In the genomic region with DNA sequence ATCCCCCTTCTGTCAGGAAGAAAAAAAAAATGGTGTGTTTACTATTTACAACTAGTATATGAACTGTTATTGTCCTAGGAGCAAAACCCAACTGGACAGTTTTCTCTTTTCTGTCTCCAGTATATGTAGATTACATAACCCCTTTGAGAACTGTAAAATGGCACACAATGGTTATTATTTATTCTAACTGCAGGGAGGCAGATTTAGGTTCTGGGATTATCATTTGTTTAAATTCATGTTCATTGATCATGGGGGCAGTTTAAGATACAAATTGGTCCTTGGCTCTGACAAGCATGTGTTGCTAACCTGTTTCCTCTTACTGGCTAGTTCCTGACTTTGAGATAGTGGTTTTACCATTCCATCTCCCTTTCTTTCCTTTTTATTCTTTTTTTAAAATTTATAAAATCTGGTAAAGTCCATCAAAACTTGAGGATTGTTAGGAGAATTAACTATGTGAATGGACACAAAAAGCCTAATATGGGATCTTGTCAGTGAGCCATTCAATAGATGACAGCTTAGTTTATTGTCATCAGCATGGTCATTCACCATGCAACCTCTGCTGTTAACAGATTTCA, we compare ENCODE assay signal across 18 cellular contexts.
DNase-seq lines count a peak whose midpoint lies in the region; ATAC-seq, FAIRE-seq and TF ChIP-seq lines count a peak whose summit lies in the region.
"Had no signal": no experiment of that assay in that cellular context is flagged by ENCODE, and none has a peak within 500 bp of the region (broad histone marks: within the 10 kb centered on the region; RNA-seq: fewer than 3 reads in every experiment).

No MANE protein-coding gene starts in this region.

- ATAC-seq in thoracic aorta (ENCODE audit: insufficient number of reproducible peaks, low FRiP score, low read depth) (no peak), HG02678 (IDR thresholded peaks at IDR 0.05; ENCODE audit: unreplicated experiment) (no peak), GM18519 (IDR thresholded peaks at IDR 0.05; ENCODE audit: low FRiP score, unreplicated experiment) (no peak)
- ATAC-seq: stimulated activated naive B cell treated with anti-CD40 and anti-IgM and Interleukin-4, amounts not matched to agents 10 μg/mL and 1 μg/mL and 100 μg/mL, for 72 hours had no signal

- H3K4me1 ChIP-seq in Peyer's patch: no peaks in the 10 kb centered on the region
- peaks cover 16 to 42% of the 10 kb centered on the region in 2 donors for H3K4me1 ChIP-seq in thoracic aorta (ENCODE audit: control insufficient read depth in 1 of 2, low read depth in 2 of 2)
- no peaks in the 10 kb centered on the region for H3K4me1 ChIP-seq in small intestine (ENCODE audit: control insufficient read depth in 2 of 2, insufficient read depth in 1 of 2, low read depth in 1 of 2, low read length in 1 of 2)

- FAIRE-seq in small intestine (lab: Jason Lieb, UNC): no peak
- FAIRE-seq: kidney had no signal

- H3K27ac Mint-ChIP-seq in chondrocyte (ENCODE audit: unreplicated experiment): peak overlapping the region; percentile 99
- H3K27ac Mint-ChIP-seq in mesothelial cell of epicardium: peak overlapping the region; percentile 95
- H3K27ac Mint-ChIP-seq: activated CD4-positive, alpha-beta memory T cell treated with anti-CD3 and anti-CD28 coated beads for 36 hours; CD4-positive, CD25-positive, alpha-beta regulatory T cell; stimulated activated naive B cell treated with anti-CD40 and anti-IgM and Interleukin-4, amounts not matched to agents 10 μg/mL and 1 μg/mL and 100 μg/mL, for 72 hours; T-helper 1 cell treated with Interleukin-12 subunit alpha and Interleukin-12 subunit beta and Interleukin-4 antibody, amounts not matched to agents 30 μg/mL and 1 μg/mL, for 36 hours had no signal

- DNase-seq in Peyer's patch (no peak), chondrocyte (ENCODE audit: low spot score) (no peak), mesothelial cell of epicardium (ENCODE audit: low spot score in 2 of 2, unreplicated experiment in 2 of 2) (no peak), thoracic aorta (ENCODE audit: low spot score) (no peak), small intestine (no peak), NCI-H1930 (lab: John Stamatoyannopoulos, UW) (no peak)
- DNase-seq: activated CD4-positive, alpha-beta memory T cell treated with anti-CD3 and anti-CD28 coated beads for 36 hours; activated gamma-delta T cell treated with Interleukin-2 at 50 U/mL for 16 hours; GDM1; NCI-H2081 treated with DMSO at 0.1 percent for 48 hours; NK-92 treated with Interleukin-12 subunit alpha and Interleukin-12 subunit beta, amount 100 ng/mL, for 24 hours; stimulated activated naive B cell treated with anti-CD40 and anti-IgM and Interleukin-4, amounts not matched to agents 10 μg/mL and 1 μg/mL and 100 μg/mL, for 72 hours had no signal

- H3K9me3 ChIP-seq in Peyer's patch: no peaks in the 10 kb centered on the region
- no peaks in the 10 kb centered on the region for H3K9me3 ChIP-seq in thoracic aorta
- no peaks in the 10 kb centered on the region for H3K9me3 ChIP-seq in small intestine (ENCODE audit: control insufficient read depth, low read depth)
- H3K9me3 ChIP-seq: neutrophil had no signal

- no peak for TF ChIP-seq POLR2A in Peyer's patch (IDR thresholded peaks at IDR 0.05)

- H3K27me3 ChIP-seq in Peyer's patch: no peaks in the 10 kb centered on the region
- no peaks in the 10 kb centered on the region for H3K27me3 ChIP-seq in thoracic aorta (replicated peaks; ENCODE audit: insufficient read depth)
- no peaks in the 10 kb centered on the region for H3K27me3 ChIP-seq in small intestine (ENCODE audit: control insufficient read depth in 2 of 2, insufficient read depth in 2 of 2, low read length in 2 of 2)
- H3K27me3 ChIP-seq: neutrophil had no signal

- H3K27me3 Mint-ChIP-seq in chondrocyte (ENCODE audit: low read depth) (no peaks in the 10 kb centered on the region), mesothelial cell of epicardium (ENCODE audit: low read depth) (no peaks in the 10 kb centered on the region)
- H3K27me3 Mint-ChIP-seq: activated CD4-positive, alpha-beta memory T cell treated with anti-CD3 and anti-CD28 coated beads for 36 hours; CD4-positive, CD25-positive, alpha-beta regulatory T cell; stimulated activated naive B cell treated with anti-CD40 and anti-IgM and Interleukin-4, amounts not matched to agents 10 μg/mL and 1 μg/mL and 100 μg/mL, for 72 hours had no signal

- H3K4me3 Mint-ChIP-seq in chondrocyte (ENCODE audit: unreplicated experiment) (no peak overlapping the region), mesothelial cell of epicardium (no peak overlapping the region)
- H3K4me3 Mint-ChIP-seq: activated CD4-positive, alpha-beta memory T cell treated with anti-CD3 and anti-CD28 coated beads for 36 hours; CD4-positive, CD25-positive, alpha-beta regulatory T cell; stimulated activated naive B cell treated with anti-CD40 and anti-IgM and Interleukin-4, amounts not matched to agents 10 μg/mL and 1 μg/mL and 100 μg/mL, for 72 hours; T-helper 1 cell treated with Interleukin-12 subunit alpha and Interleukin-12 subunit beta and Interleukin-4 antibody, amounts not matched to agents 30 μg/mL and 1 μg/mL, for 36 hours had no signal

- no peak overlapping the region for H3K4me3 ChIP-seq in Peyer's patch
- H3K4me3 ChIP-seq in thoracic aorta: peak overlapping the region; percentile 39
- H3K4me3 ChIP-seq in small intestine (ENCODE audit: low read depth in 1 of 2, low read length in 2 of 2): no peak overlapping the region

- H3K27ac ChIP-seq in Peyer's patch (peak overlapping the region; percentile 2 to 68 (median 34)), thoracic aorta (peak overlapping the region; percentile 79 to 88), small intestine (ENCODE audit: low read depth in 1 of 2, low read length in 1 of 2) (peak overlapping the region in 1 of 2 donors; percentile 65)
- H3K27ac ChIP-seq: neutrophil had no signal

- TF ChIP-seq CTCF in Peyer's patch (IDR thresholded peaks at IDR 0.05): no peak
- TF ChIP-seq CTCF in chondrocyte (IDR thresholded peaks at IDR 0.05): no peak
- no peak for TF ChIP-seq CTCF in mesothelial cell of epicardium (IDR thresholded peaks at IDR 0.05; ENCODE audit: unreplicated experiment)
- TF ChIP-seq CTCF in thoracic aorta (IDR thresholded peaks at IDR 0.05): no peak

- H3K9me3 Mint-ChIP-seq in chondrocyte (ENCODE audit: low read depth) (peaks cover 3% of the 10 kb centered on the region), mesothelial cell of epicardium (peaks cover 8% of the 10 kb centered on the region)
- H3K9me3 Mint-ChIP-seq: activated CD4-positive, alpha-beta memory T cell treated with anti-CD3 and anti-CD28 coated beads for 36 hours; T-helper 1 cell treated with Interleukin-12 subunit alpha and Interleukin-12 subunit beta and Interleukin-4 antibody, amounts not matched to agents 30 μg/mL and 1 μg/mL, for 36 hours had no signal

- H3K36me3 Mint-ChIP-seq in chondrocyte (ENCODE audit: low read depth): no peaks in the 10 kb centered on the region
- H3K36me3 Mint-ChIP-seq in mesothelial cell of epicardium: no peaks in the 10 kb centered on the region
- H3K36me3 Mint-ChIP-seq: activated CD4-positive, alpha-beta memory T cell treated with anti-CD3 and anti-CD28 coated beads for 36 hours; CD4-positive, CD25-positive, alpha-beta regulatory T cell; stimulated activated naive B cell treated with anti-CD40 and anti-IgM and Interleukin-4, amounts not matched to agents 10 μg/mL and 1 μg/mL and 100 μg/mL, for 72 hours had no signal

- H3K36me3 ChIP-seq in Peyer's patch (no peaks in the 10 kb centered on the region), thoracic aorta (no peaks in the 10 kb centered on the region), small intestine (ENCODE audit: control insufficient read depth in 2 of 2, insufficient read depth in 2 of 2, low read length in 2 of 2) (no peaks in the 10 kb centered on the region)
- H3K36me3 ChIP-seq: neutrophil had no signal

- H3K4me1 Mint-ChIP-seq in chondrocyte (ENCODE audit: low read depth): peaks cover 56% of the 10 kb centered on the region
- peaks cover 38% of the 10 kb centered on the region for H3K4me1 Mint-ChIP-seq in mesothelial cell of epicardium
- H3K4me1 Mint-ChIP-seq: CD4-positive, CD25-positive, alpha-beta regulatory T cell; stimulated activated naive B cell treated with anti-CD40 and anti-IgM and Interleukin-4, amounts not matched to agents 10 μg/mL and 1 μg/mL and 100 μg/mL, for 72 hours had no signal
